15 cellular contexts compared by ENCODE assay signal in the genomic region with DNA sequence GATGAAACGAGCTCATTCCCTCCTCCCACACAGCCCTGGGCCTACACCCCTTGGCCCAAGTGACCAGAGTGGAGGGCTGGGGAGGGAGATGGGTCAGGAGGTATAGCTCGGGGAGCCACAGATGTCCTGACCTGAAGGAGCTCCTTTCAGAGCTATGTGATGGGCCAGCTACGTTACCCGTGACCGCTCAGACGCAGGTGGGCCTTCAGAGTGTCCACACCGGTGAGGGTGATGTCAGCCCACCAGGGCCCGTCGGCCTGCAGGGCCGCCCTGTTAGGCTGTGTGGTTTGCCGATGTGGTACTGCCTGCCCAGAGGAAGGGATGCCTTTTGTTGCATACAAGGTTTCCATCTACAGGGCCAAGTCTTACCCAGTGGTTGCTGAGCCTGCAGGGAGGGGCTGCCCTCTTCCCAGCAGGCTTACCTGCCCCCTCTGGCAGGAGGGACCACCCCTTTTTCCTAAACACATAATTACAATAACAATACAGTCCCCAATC.
"Had no signal": no experiment of that assay in that cellular context is flagged by ENCODE, and none has a peak within 500 bp of the region (broad histone marks: within the 10 kb centered on the region; RNA-seq: fewer than 3 reads in every experiment).

No MANE protein-coding gene starts in this region.

- H3K27me3 Mint-ChIP-seq: type B pancreatic cell had no signal

- H3K9me3 Mint-ChIP-seq: activated naive CD4-positive, alpha-beta T cell treated with anti-CD3 and anti-CD28 coated beads for 36 hours; activated T-helper 2 cell treated with anti-CD3 and anti-CD28 coated beads, Interferon-gamma antibody, Interleukin-2, Interleukin-4, amounts not matched to agents 10 μg/mL and 5 μg/mL and 100 μg/mL, durations not matched to agents 14 hours and 24 hours and 36 hours; T-helper 1 cell treated with Interleukin-12 subunit alpha and Interleukin-12 subunit beta and Interleukin-4 antibody, amounts not matched to agents 30 μg/mL and 1 μg/mL, for 36 hours; type B pancreatic cell had no signal

- H3K27ac ChIP-seq: adrenal gland, dorsolateral prefrontal cortex, gastroesophageal sphincter, left ventricle myocardium inferior, suprapubic skin had no signal

- ATAC-seq: gastroesophageal sphincter had no signal

- H3K27ac Mint-ChIP-seq: activated naive CD4-positive, alpha-beta T cell treated with anti-CD3 and anti-CD28 coated beads for 36 hours; T-helper 1 cell treated with Interleukin-12 subunit alpha and Interleukin-12 subunit beta and Interleukin-4 antibody, amounts not matched to agents 30 μg/mL and 1 μg/mL, for 36 hours; type B pancreatic cell had no signal

- H3K9me3 ChIP-seq: adrenal gland, gastroesophageal sphincter, left ventricle myocardium inferior, suprapubic skin had no signal

- H3K4me3 ChIP-seq: adrenal gland, cardiac muscle cell, dorsolateral prefrontal cortex, gastroesophageal sphincter, left ventricle myocardium inferior, suprapubic skin had no signal

- H3K4me3 Mint-ChIP-seq: activated naive CD4-positive, alpha-beta T cell treated with anti-CD3 and anti-CD28 coated beads for 36 hours; T-helper 1 cell treated with Interleukin-12 subunit alpha and Interleukin-12 subunit beta and Interleukin-4 antibody, amounts not matched to agents 30 μg/mL and 1 μg/mL, for 36 hours; type B pancreatic cell had no signal

- DNase-seq: activated CD4-positive, alpha-beta T cell treated with anti-CD3 and anti-CD28 coated beads, Interleukin-2, amount 50 U/mL, for 1 hour; activated naive CD4-positive, alpha-beta T cell treated with anti-CD3 and anti-CD28 coated beads for 36 hours; erythroblast; left ventricle myocardium inferior; SHP77 treated with DMSO at 0.1 percent for 48 hours; stimulated activated CD4-positive, alpha-beta T cell treated with anti-CD3 and anti-CD28 coated beads, Interleukin-2, amount 100 ng/mL, for 48 hours; stimulated activated naive CD4-positive, alpha-beta T cell treated with Interleukin-2 at 50 U/mL for 16 hours had no signal

- H3K36me3 Mint-ChIP-seq: type B pancreatic cell had no signal

- H3K27me3 ChIP-seq: adrenal gland, cardiac muscle cell, dorsolateral prefrontal cortex, gastroesophageal sphincter, suprapubic skin had no signal
